ENCODE assay signal across 1 cellular context in the genomic region with DNA sequence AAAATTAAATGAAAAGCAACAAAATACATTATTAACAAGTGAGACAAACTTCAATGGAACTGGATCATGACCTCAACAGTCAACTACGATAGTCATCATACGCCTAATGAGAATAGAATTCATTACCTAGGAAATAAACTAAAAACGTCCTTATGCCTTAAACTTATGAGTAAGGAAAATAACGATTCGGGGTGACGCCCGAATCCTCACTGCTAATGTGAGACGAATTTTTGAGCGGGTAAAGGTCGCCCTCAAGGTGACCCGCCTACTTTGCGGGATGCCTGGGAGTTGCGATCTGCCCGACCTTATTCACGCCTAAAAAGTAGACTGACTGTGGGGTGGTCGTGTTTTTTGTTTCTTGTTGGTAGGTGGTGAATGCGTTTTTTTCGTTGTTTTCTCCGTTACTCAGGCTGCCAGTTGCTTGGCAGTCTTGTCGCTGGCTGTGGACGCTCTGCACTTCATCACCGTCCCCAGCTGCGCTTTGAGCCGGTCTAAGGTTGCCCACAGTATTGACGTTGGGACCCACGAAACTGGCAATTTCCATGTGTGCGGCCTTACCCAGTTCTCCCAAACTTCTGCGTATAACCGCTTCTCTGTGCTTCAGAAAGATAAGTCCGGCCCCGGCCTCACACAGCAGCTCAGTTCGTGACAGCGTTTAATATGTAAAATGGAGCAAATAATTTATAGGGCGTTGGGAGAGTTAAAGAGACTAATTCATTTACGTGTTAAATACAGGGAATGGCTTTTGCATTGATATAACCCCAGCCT.
A peak's percentile ranks its signal among the peaks of the same experiment; 100 is the strongest.
TF ChIP-seq lines count a peak whose summit lies in the region.

No MANE protein-coding gene starts in this region.

TF ChIP-seq in SK-N-SH, 30 proteins besides CTCF, POLR2A, EP300 and RAD21:
- TF ChIP-seq ELF1 (IDR thresholded peaks at IDR 0.05) (no peak), POLR2AphosphoS5 (IDR thresholded peaks at IDR 0.05; ENCODE audit: low read depth, low read length) (peak; percentile 100), FOSL2 (IDR thresholded peaks at IDR 0.05; ENCODE audit: borderline replicate concordance, low read depth) (peak; percentile 7; the same call in 1 of the 2 replicates), MXI1 (IDR thresholded peaks at IDR 0.05; ENCODE audit: low read depth, low read length) (no peak; the same call in 1 of the 2 replicates), SIN3A (IDR thresholded peaks at IDR 0.05; ENCODE audit: borderline replicate concordance, low read depth, low read length) (peak; percentile 100), MEF2A (IDR thresholded peaks at IDR 0.05; ENCODE audit: borderline replicate concordance, low read depth) (no peak), FOXM1 (IDR thresholded peaks at IDR 0.05; ENCODE audit: low read depth) (no peak), EZH2phosphoT487 (IDR thresholded peaks at IDR 0.05; ENCODE audit: borderline replicate concordance, low read depth) (no peak), GABPA (IDR thresholded peaks at IDR 0.05; ENCODE audit: low read depth) (no peak), YY1 (IDR thresholded peaks at IDR 0.05; ENCODE audit: low read depth) (no peak), GATA2 (CRISPR knock-in tag; IDR thresholded peaks at IDR 0.05) (no peak), TCF12 (IDR thresholded peaks at IDR 0.05) (peak; percentile 48; the same call in 1 of the 2 replicates), RCOR1 (IDR thresholded peaks at IDR 0.05; ENCODE audit: low read length) (no peak; the same call in 1 of the 2 replicates), TAF1 (IDR thresholded peaks at IDR 0.05; ENCODE audit: borderline replicate concordance, low read depth, low read length) (peak; percentile 66), RFX5 (IDR thresholded peaks at IDR 0.05; ENCODE audit: low read length) (no peak), CHD2 (IDR thresholded peaks at IDR 0.05; ENCODE audit: low read length, partially characterized antibody) (no peak), NFIC (IDR thresholded peaks at IDR 0.05; ENCODE audit: borderline replicate concordance) (no peak), RXRA (IDR thresholded peaks at IDR 0.05; ENCODE audit: borderline replicate concordance, low read depth) (peak; percentile 35; the same call in 1 of the 2 replicates), JUND (IDR thresholded peaks at IDR 0.05) (peak; percentile 40; the same call in 1 of the 2 replicates), FOXJ3 (CRISPR knock-in tag; IDR thresholded peaks at IDR 0.05) (no peak), NRF1 (IDR thresholded peaks at IDR 0.05; ENCODE audit: low read depth, low read length) (no peak), TEAD4 (IDR thresholded peaks at IDR 0.05; ENCODE audit: borderline replicate concordance, insufficient read depth) (peak; percentile 70; the same call in 1 of the 2 replicates), SMC3 (IDR thresholded peaks at IDR 0.05; ENCODE audit: low read depth, low read length) (no peak)
- TF ChIP-seq, protein P1, sequence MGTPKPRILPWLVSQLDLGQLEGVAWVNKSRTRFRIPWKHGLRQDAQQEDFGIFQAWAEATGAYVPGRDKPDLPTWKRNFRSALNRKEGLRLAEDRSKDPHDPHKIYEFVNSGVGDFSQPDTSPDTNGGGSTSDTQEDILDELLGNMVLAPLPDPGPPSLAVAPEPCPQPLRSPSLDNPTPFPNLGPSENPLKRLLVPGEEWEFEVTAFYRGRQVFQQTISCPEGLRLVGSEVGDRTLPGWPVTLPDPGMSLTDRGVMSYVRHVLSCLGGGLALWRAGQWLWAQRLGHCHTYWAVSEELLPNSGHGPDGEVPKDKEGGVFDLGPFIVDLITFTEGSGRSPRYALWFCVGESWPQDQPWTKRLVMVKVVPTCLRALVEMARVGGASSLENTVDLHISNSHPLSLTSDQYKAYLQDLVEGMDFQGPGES (IDR thresholded peaks at IDR 0.05; ENCODE audit: low read depth, low read length), result no peak
- TF ChIP-seq, protein P2, sequence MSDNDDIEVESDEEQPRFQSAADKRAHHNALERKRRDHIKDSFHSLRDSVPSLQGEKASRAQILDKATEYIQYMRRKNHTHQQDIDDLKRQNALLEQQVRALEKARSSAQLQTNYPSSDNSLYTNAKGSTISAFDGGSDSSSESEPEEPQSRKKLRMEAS (IDR thresholded peaks at IDR 0.05; ENCODE audit: low read depth), result peak; percentile 59; the same call in 1 of the 2 replicates
- TF ChIP-seq, protein P3, sequence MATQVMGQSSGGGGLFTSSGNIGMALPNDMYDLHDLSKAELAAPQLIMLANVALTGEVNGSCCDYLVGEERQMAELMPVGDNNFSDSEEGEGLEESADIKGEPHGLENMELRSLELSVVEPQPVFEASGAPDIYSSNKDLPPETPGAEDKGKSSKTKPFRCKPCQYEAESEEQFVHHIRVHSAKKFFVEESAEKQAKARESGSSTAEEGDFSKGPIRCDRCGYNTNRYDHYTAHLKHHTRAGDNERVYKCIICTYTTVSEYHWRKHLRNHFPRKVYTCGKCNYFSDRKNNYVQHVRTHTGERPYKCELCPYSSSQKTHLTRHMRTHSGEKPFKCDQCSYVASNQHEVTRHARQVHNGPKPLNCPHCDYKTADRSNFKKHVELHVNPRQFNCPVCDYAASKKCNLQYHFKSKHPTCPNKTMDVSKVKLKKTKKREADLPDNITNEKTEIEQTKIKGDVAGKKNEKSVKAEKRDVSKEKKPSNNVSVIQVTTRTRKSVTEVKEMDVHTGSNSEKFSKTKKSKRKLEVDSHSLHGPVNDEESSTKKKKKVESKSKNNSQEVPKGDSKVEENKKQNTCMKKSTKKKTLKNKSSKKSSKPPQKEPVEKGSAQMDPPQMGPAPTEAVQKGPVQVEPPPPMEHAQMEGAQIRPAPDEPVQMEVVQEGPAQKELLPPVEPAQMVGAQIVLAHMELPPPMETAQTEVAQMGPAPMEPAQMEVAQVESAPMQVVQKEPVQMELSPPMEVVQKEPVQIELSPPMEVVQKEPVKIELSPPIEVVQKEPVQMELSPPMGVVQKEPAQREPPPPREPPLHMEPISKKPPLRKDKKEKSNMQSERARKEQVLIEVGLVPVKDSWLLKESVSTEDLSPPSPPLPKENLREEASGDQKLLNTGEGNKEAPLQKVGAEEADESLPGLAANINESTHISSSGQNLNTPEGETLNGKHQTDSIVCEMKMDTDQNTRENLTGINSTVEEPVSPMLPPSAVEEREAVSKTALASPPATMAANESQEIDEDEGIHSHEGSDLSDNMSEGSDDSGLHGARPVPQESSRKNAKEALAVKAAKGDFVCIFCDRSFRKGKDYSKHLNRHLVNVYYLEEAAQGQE (IDR thresholded peaks at IDR 0.05; ENCODE audit: low read depth, low read length), result peak; percentile 62; the same call in 1 of the 2 replicates
- TF ChIP-seq, protein P4, sequence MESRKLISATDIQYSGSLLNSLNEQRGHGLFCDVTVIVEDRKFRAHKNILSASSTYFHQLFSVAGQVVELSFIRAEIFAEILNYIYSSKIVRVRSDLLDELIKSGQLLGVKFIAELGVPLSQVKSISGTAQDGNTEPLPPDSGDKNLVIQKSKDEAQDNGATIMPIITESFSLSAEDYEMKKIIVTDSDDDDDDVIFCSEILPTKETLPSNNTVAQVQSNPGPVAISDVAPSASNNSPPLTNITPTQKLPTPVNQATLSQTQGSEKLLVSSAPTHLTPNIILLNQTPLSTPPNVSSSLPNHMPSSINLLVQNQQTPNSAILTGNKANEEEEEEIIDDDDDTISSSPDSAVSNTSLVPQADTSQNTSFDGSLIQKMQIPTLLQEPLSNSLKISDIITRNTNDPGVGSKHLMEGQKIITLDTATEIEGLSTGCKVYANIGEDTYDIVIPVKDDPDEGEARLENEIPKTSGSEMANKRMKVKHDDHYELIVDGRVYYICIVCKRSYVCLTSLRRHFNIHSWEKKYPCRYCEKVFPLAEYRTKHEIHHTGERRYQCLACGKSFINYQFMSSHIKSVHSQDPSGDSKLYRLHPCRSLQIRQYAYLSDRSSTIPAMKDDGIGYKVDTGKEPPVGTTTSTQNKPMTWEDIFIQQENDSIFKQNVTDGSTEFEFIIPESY (IDR thresholded peaks at IDR 0.05; ENCODE audit: borderline replicate concordance, low read depth), result peak; percentile 86; the same call in 1 of the 2 replicates
- TF ChIP-seq, protein P5, sequence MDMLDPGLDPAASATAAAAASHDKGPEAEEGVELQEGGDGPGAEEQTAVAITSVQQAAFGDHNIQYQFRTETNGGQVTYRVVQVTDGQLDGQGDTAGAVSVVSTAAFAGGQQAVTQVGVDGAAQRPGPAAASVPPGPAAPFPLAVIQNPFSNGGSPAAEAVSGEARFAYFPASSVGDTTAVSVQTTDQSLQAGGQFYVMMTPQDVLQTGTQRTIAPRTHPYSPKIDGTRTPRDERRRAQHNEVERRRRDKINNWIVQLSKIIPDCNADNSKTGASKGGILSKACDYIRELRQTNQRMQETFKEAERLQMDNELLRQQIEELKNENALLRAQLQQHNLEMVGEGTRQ (IDR thresholded peaks at IDR 0.05; ENCODE audit: borderline replicate concordance, low read depth, low read length), result no peak
- TF ChIP-seq, protein P6, sequence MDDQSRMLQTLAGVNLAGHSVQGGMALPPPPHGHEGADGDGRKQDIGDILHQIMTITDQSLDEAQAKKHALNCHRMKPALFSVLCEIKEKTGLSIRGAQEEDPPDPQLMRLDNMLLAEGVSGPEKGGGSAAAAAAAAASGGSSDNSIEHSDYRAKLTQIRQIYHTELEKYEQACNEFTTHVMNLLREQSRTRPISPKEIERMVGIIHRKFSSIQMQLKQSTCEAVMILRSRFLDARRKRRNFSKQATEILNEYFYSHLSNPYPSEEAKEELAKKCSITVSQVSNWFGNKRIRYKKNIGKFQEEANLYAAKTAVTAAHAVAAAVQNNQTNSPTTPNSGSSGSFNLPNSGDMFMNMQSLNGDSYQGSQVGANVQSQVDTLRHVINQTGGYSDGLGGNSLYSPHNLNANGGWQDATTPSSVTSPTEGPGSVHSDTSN (IDR thresholded peaks at IDR 0.05), result peak; percentile 62; the same call in 1 of the 2 replicates
- TF ChIP-seq, protein P7, sequence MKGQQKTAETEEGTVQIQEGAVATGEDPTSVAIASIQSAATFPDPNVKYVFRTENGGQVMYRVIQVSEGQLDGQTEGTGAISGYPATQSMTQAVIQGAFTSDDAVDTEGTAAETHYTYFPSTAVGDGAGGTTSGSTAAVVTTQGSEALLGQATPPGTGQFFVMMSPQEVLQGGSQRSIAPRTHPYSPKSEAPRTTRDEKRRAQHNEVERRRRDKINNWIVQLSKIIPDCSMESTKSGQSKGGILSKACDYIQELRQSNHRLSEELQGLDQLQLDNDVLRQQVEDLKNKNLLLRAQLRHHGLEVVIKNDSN (IDR thresholded peaks at IDR 0.05; ENCODE audit: borderline replicate concordance, low read depth), result no peak
